19 cellular contexts compared by ENCODE assay signal in the genomic region with DNA sequence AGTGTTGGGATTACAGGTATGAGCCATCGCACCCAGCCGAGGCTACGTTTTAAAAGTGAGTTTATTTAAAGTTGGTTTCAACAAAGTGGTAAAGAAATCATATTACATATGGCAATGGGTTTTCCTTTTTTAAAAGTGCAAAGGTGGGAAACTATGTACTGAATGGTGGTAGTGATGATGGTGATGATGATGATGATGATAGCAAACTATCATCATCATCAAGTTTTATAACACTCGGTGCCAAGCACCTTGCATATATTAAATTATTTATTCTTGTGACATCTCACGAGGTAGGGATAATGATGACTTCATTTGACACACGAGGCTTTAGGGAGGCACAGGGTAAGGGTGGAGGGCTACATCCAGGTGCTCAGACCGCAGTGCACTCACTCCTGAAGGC.
"Had no signal": no experiment of that assay in that cellular context is flagged by ENCODE, and none has a peak within 500 bp of the region (broad histone marks: within the 10 kb centered on the region; RNA-seq: fewer than 3 reads in every experiment).

No MANE protein-coding gene starts in this region.

- DNase-seq: dermis blood vessel endothelial cell; effector memory CD8-positive, alpha-beta T cell; left ventricle myocardium superior; lower lobe of right lung; naive B cell; sigmoid colon; stimulated activated CD4-positive, alpha-beta T cell treated with anti-CD3 and anti-CD28 coated beads, Interleukin-4, amount 100 ng/mL, for 4 hours; transverse colon had no signal

- H3K27ac ChIP-seq: coronary artery, lower lobe of right lung, neutrophil, prostate gland, right atrium auricular region, sigmoid colon, skin epidermis, spleen, suprapubic skin, transverse colon had no signal

- H3K4me3 ChIP-seq: coronary artery, lower lobe of right lung, prostate gland, right atrium auricular region, sigmoid colon, skin epidermis, spleen, suprapubic skin, transverse colon had no signal

- H3K9me3 Mint-ChIP-seq: effector memory CD8-positive, alpha-beta T cell; naive B cell; natural killer cell treated with Interleukin-12 subunit alpha and Interleukin-12 subunit beta and Interleukin-15 and Interleukin-18, amount 100 ng/mL, for 72 hours; neural crest cell; stimulated activated memory B cell treated with anti-CD40 and anti-IgM and Interleukin-4, amounts not matched to agents 10 μg/mL and 1 μg/mL and 100 μg/mL, for 72 hours; stimulated activated naive CD8-positive, alpha-beta T cell treated with anti-CD3 and anti-CD28 coated beads, Interleukin-15, Interleukin-2, amounts not matched to agents 100 ng/mL and 50 ng/mL, for 24 hours had no signal

- H3K27me3 ChIP-seq: neutrophil, right atrium auricular region, sigmoid colon, suprapubic skin, transverse colon had no signal

- H3K9me3 ChIP-seq: lower lobe of right lung, neutrophil, prostate gland, right atrium auricular region, sigmoid colon, spleen, suprapubic skin, transverse colon had no signal

- H3K27ac Mint-ChIP-seq: effector memory CD8-positive, alpha-beta T cell; natural killer cell treated with Interleukin-12 subunit alpha and Interleukin-12 subunit beta and Interleukin-15 and Interleukin-18, amount 100 ng/mL, for 72 hours; stimulated activated memory B cell treated with anti-CD40 and anti-IgM and Interleukin-4, amounts not matched to agents 10 μg/mL and 1 μg/mL and 100 μg/mL, for 72 hours; stimulated activated naive CD8-positive, alpha-beta T cell treated with anti-CD3 and anti-CD28 coated beads, Interleukin-15, Interleukin-2, amounts not matched to agents 100 ng/mL and 50 ng/mL, for 24 hours had no signal

- H3K36me3 Mint-ChIP-seq: naive B cell; natural killer cell treated with Interleukin-12 subunit alpha and Interleukin-12 subunit beta and Interleukin-15 and Interleukin-18, amount 100 ng/mL, for 72 hours; stimulated activated memory B cell treated with anti-CD40 and anti-IgM and Interleukin-4, amounts not matched to agents 10 μg/mL and 1 μg/mL and 100 μg/mL, for 72 hours had no signal

- H3K4me1 ChIP-seq: lower lobe of right lung, sigmoid colon, spleen had no signal

- ATAC-seq: effector memory CD8-positive, alpha-beta T cell; left ventricle myocardium superior; lower lobe of right lung; natural killer cell treated with Interleukin-12 subunit alpha and Interleukin-12 subunit beta and Interleukin-15 and Interleukin-18, amount 100 ng/mL, for 72 hours; stimulated activated memory B cell treated with anti-CD40 and anti-IgM and Interleukin-4, amounts not matched to agents 10 μg/mL and 1 μg/mL and 100 μg/mL, for 72 hours had no signal

- H3K36me3 ChIP-seq: lower lobe of right lung, neutrophil, prostate gland, right atrium auricular region, sigmoid colon, spleen, suprapubic skin, transverse colon had no signal

- H3K27me3 Mint-ChIP-seq: stimulated activated memory B cell treated with anti-CD40 and anti-IgM and Interleukin-4, amounts not matched to agents 10 μg/mL and 1 μg/mL and 100 μg/mL, for 72 hours; stimulated activated naive CD8-positive, alpha-beta T cell treated with anti-CD3 and anti-CD28 coated beads, Interleukin-15, Interleukin-2, amounts not matched to agents 100 ng/mL and 50 ng/mL, for 24 hours had no signal

- H3K4me3 Mint-ChIP-seq: effector memory CD8-positive, alpha-beta T cell; natural killer cell treated with Interleukin-12 subunit alpha and Interleukin-12 subunit beta and Interleukin-15 and Interleukin-18, amount 100 ng/mL, for 72 hours; neural crest cell; stimulated activated memory B cell treated with anti-CD40 and anti-IgM and Interleukin-4, amounts not matched to agents 10 μg/mL and 1 μg/mL and 100 μg/mL, for 72 hours; stimulated activated naive CD8-positive, alpha-beta T cell treated with anti-CD3 and anti-CD28 coated beads, Interleukin-15, Interleukin-2, amounts not matched to agents 100 ng/mL and 50 ng/mL, for 24 hours had no signal
